10 cellular contexts compared by ENCODE assay signal in the genomic region with DNA sequence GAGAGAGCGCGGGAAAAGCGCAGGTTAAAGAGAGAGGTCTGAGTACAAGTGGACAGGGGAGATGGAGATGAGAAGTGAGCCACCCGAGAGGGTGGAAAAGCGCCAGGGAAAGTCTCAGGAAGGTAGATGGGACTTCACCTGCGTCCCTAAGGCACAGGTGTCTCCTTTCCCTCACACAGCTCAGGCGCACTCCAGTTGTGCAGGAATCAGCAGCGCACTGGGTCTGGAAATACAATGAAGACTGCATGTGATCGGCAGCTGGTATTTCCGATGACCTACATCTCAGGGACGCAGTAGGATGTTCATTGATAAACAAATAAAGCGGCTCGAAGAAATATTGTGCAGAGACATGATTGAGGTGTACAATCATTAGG. TPM values are rescaled to one million over a fixed set of nuclear protein-coding genes. Genes with fewer than 3 reads are reported as not detected.
DNase-seq lines count a peak whose midpoint lies in the region; ATAC-seq and TF ChIP-seq lines count a peak whose summit lies in the region.
"Had no signal": no experiment of that assay in that cellular context is flagged by ENCODE, and none has a peak within 500 bp of the region (broad histone marks: within the 10 kb centered on the region; RNA-seq: fewer than 3 reads in every experiment).

No MANE protein-coding gene starts in this region.

- TF ChIP-seq CTCF in activated B cell treated with CpG ODN at 0.5 μM for 24 hours (IDR thresholded peaks at IDR 0.05) = no peak
- TF ChIP-seq CTCF in natural killer cell (IDR thresholded peaks at IDR 0.05) = no peak

- H3K36me3 Mint-ChIP-seq in activated B cell treated with CpG ODN at 0.5 μM for 24 hours (ENCODE audit: low read depth) = peaks cover 11% of the 10 kb centered on the region
- H3K36me3 Mint-ChIP-seq in natural killer cell = no peaks in the 10 kb centered on the region
- no peaks in the 10 kb centered on the region for H3K36me3 Mint-ChIP-seq in effector memory CD8-positive, alpha-beta T cell (ENCODE audit: insufficient read depth)
- H3K36me3 Mint-ChIP-seq: activated naive CD4-positive, alpha-beta T cell treated with anti-CD3 and anti-CD28 coated beads, Interleukin-2, amount 50 U/mL, for 24 hours had no signal

- H3K4me3 ChIP-seq in GM08714 (ENCODE audit: low read length) = peak overlapping the region; percentile 52; the same call in 1 of the 2 replicates

- intact Hi-C loops in activated B cell treated with CpG ODN at 0.5 μM for 24 hours (cut with micrococcal nuclease) = loop anchor here (1.0 to 5.0 kb wide), 5 partner anchors 12 to 1351 kb away; partner anchors contain the start of gene PHF3
- intact Hi-C loops in natural killer cell (cut with micrococcal nuclease) = no loop called here

- POLR2A ChIA-PET in activated B cell treated with CpG ODN at 0.5 μM for 24 hours (lab: Charles Lee) = interaction anchor here (0.5 to 1.7 kb wide), 4 partner anchors 8 to 219 kb away, joined by 3 to 13 read pairs (median 6); no protein-coding TSS in a partner anchor

- H3K27ac Mint-ChIP-seq in activated B cell treated with CpG ODN at 0.5 μM for 24 hours (peak overlapping the region; percentile 80), natural killer cell (no peak overlapping the region)
- no peak overlapping the region for H3K27ac Mint-ChIP-seq in effector memory CD8-positive, alpha-beta T cell
- H3K27ac Mint-ChIP-seq: activated naive CD4-positive, alpha-beta T cell treated with anti-CD3 and anti-CD28 coated beads, Interleukin-2, amount 50 U/mL, for 24 hours had no signal

- H3K27me3 Mint-ChIP-seq in activated B cell treated with CpG ODN at 0.5 μM for 24 hours = no peaks in the 10 kb centered on the region
- peaks cover 4 to 7% of the 10 kb centered on the region in 2 donors for H3K27me3 Mint-ChIP-seq in natural killer cell (ENCODE audit: low read depth in 2 of 2)
- no peaks in the 10 kb centered on the region for H3K27me3 Mint-ChIP-seq in effector memory CD8-positive, alpha-beta T cell

- no peak for DNase-seq in activated B cell treated with CpG ODN at 0.5 μM for 24 hours
- no peak for DNase-seq in natural killer cell
- DNase-seq in occipital lobe (lab: John Stamatoyannopoulos, UW) = no peak
- DNase-seq in stimulated activated CD4-positive, alpha-beta T cell treated with anti-CD3 and anti-CD28 coated beads, Interleukin-2, amount 100 ng/mL, for 24 hours = no peak
- DNase-seq in NCI-H524 (lab: John Stamatoyannopoulos, UW) = no peak
- no peak for DNase-seq in effector memory CD8-positive, alpha-beta T cell
- DNase-seq: NCI-H187 had no signal

- ATAC-seq in GM21825 (IDR thresholded peaks at IDR 0.05; ENCODE audit: unreplicated experiment) (peak; percentile 6), activated B cell treated with CpG ODN at 0.5 μM for 24 hours (ENCODE audit: low read depth) (no peak), natural killer cell (no peak)
- ATAC-seq in effector memory CD8-positive, alpha-beta T cell (replicated peaks) = no peak

- H3K9me3 Mint-ChIP-seq in activated B cell treated with CpG ODN at 0.5 μM for 24 hours (no peaks in the 10 kb centered on the region), natural killer cell (peaks cover 2 to 3% of the 10 kb centered on the region in 2 donors)
- peaks cover 0 to 2% of the 10 kb centered on the region in 2 donors for H3K9me3 Mint-ChIP-seq in effector memory CD8-positive, alpha-beta T cell
- H3K9me3 Mint-ChIP-seq: activated naive CD4-positive, alpha-beta T cell treated with anti-CD3 and anti-CD28 coated beads, Interleukin-2, amount 50 U/mL, for 24 hours had no signal

- CTCF ChIA-PET in activated B cell treated with CpG ODN at 0.5 μM for 24 hours (lab: Charles Lee) = interaction anchor here (0.6 to 1.9 kb wide), 4 partner anchors 12 to 1478 kb away, joined by 3 to 8 read pairs (median 5); no protein-coding TSS in a partner anchor

- peaks cover 36% of the 10 kb centered on the region for H3K4me1 Mint-ChIP-seq in activated B cell treated with CpG ODN at 0.5 μM for 24 hours
- peaks cover 4 to 10% of the 10 kb centered on the region in 2 donors for H3K4me1 Mint-ChIP-seq in natural killer cell
- peaks cover 0 to 3% of the 10 kb centered on the region in 2 donors for H3K4me1 Mint-ChIP-seq in effector memory CD8-positive, alpha-beta T cell (ENCODE audit: low read depth in 2 of 2)
- H3K4me1 Mint-ChIP-seq: activated naive CD4-positive, alpha-beta T cell treated with anti-CD3 and anti-CD28 coated beads, Interleukin-2, amount 50 U/mL, for 24 hours had no signal

- H3K4me3 Mint-ChIP-seq in activated B cell treated with CpG ODN at 0.5 μM for 24 hours (peak overlapping the region; percentile 95), natural killer cell (peak overlapping the region; percentile 77)
- H3K4me3 Mint-ChIP-seq in effector memory CD8-positive, alpha-beta T cell = peak overlapping the region in 1 of 2 donors; percentile 29
- H3K4me3 Mint-ChIP-seq: activated naive CD4-positive, alpha-beta T cell treated with anti-CD3 and anti-CD28 coated beads, Interleukin-2, amount 50 U/mL, for 24 hours had no signal

RNA-seq across cellular contexts. Expression of gene KHDRBS2, which starts 0.4 kb away (rescaled TPM):
- total RNA-seq in activated B cell treated with CpG ODN at 0.5 μM for 24 hours (5.5 and 6.9 TPM in 2 replicates), natural killer cell (under 1 TPM in 2 of 3 donors, not detected in 1; 0.15 to 0.26 TPM), occipital lobe (66.8 TPM)
